21 cellular contexts compared by ENCODE assay signal in genomic region chr17:44931376-44931775, GRCh38. TPM values are rescaled to one million over a fixed set of nuclear protein-coding genes. Genes with fewer than 3 reads are reported as not detected.
"Had no signal": no experiment of that assay in that cellular context is flagged by ENCODE, and none has a peak within 500 bp of the region (broad histone marks: within the 10 kb centered on the region; RNA-seq: fewer than 3 reads in every experiment).

No MANE protein-coding gene starts in this region.

- DNase-seq: activated CD4-positive, alpha-beta memory T cell treated with anti-CD3 and anti-CD28 coated beads for 36 hours; activated CD4-positive, alpha-beta T cell treated with anti-CD3 and anti-CD28 coated beads for 4 hours; activated naive CD4-positive, alpha-beta T cell treated with anti-CD3 and anti-CD28 coated beads for 36 hours; activated T-cell treated with anti-CD3 and anti-CD28 coated beads for 4 hours; dermis blood vessel endothelial cell; effector memory CD4-positive, alpha-beta T cell; hippocampal formation; islet precursor cell; ovary; stimulated activated CD4-positive, alpha-beta T cell treated with anti-CD3 and anti-CD28 coated beads, Interleukin-4, amount 100 ng/mL, for 24 hours; testis had no signal

- H3K9me3 ChIP-seq: ovary, right lobe of liver, SJSA1, testis had no signal

- ATAC-seq: left lobe of liver; right lobe of liver; stimulated activated effector memory CD8-positive, alpha-beta T cell treated with anti-CD3 and anti-CD28 coated beads, Interleukin-12 subunit alpha, Interleukin-12 subunit beta, amount 100 ng/mL, for 72 hours had no signal

- H3K4me1 ChIP-seq: neural progenitor cell, right lobe of liver, SJSA1, testis had no signal

- H3K27ac Mint-ChIP-seq: activated CD4-positive, alpha-beta memory T cell treated with anti-CD3 and anti-CD28 coated beads for 36 hours; activated naive CD4-positive, alpha-beta T cell treated with anti-CD3 and anti-CD28 coated beads for 36 hours; activated T-helper 1 cell treated with anti-CD3 and anti-CD28 coated beads, Interleukin-12 subunit alpha, Interleukin-12 subunit beta, Interleukin-2, Interleukin-4 antibody, amounts not matched to agents 30 ng/mL and 10 ng/mL and 1 ng/mL, durations not matched to agents 14 hours and 24 hours and 36 hours; neural progenitor cell; stimulated activated effector memory CD8-positive, alpha-beta T cell treated with anti-CD3 and anti-CD28 coated beads, Interleukin-12 subunit alpha, Interleukin-12 subunit beta, amount 100 ng/mL, for 72 hours; type B pancreatic cell had no signal

- H3K4me3 ChIP-seq: neural progenitor cell, ovary, right lobe of liver, SJSA1, smooth muscle cell, testis had no signal

- H3K9ac ChIP-seq: neural progenitor cell had no signal

- H3K27ac ChIP-seq: neural progenitor cell, ovary, right lobe of liver, SJSA1, testis had no signal

- H3K27me3 ChIP-seq: neural progenitor cell, ovary, right lobe of liver, SJSA1, testis had no signal

- H3K27me3 Mint-ChIP-seq: activated CD4-positive, alpha-beta memory T cell treated with anti-CD3 and anti-CD28 coated beads for 36 hours; type B pancreatic cell had no signal

- H3K4me1 Mint-ChIP-seq: neural progenitor cell; stimulated activated effector memory CD8-positive, alpha-beta T cell treated with anti-CD3 and anti-CD28 coated beads, Interleukin-12 subunit alpha, Interleukin-12 subunit beta, amount 100 ng/mL, for 72 hours had no signal

- H3K9me3 Mint-ChIP-seq: activated CD4-positive, alpha-beta memory T cell treated with anti-CD3 and anti-CD28 coated beads for 36 hours; activated naive CD4-positive, alpha-beta T cell treated with anti-CD3 and anti-CD28 coated beads for 36 hours; activated T-helper 1 cell treated with anti-CD3 and anti-CD28 coated beads, Interleukin-12 subunit alpha, Interleukin-12 subunit beta, Interleukin-2, Interleukin-4 antibody, amounts not matched to agents 30 ng/mL and 10 ng/mL and 1 ng/mL, durations not matched to agents 14 hours and 24 hours and 36 hours; neural progenitor cell; stimulated activated effector memory CD8-positive, alpha-beta T cell treated with anti-CD3 and anti-CD28 coated beads, Interleukin-12 subunit alpha, Interleukin-12 subunit beta, amount 100 ng/mL, for 72 hours; type B pancreatic cell had no signal

- H3K36me3 ChIP-seq: neural progenitor cell, ovary, right lobe of liver had no signal

- H3K4me3 Mint-ChIP-seq: activated CD4-positive, alpha-beta memory T cell treated with anti-CD3 and anti-CD28 coated beads for 36 hours; activated naive CD4-positive, alpha-beta T cell treated with anti-CD3 and anti-CD28 coated beads for 36 hours; activated T-helper 1 cell treated with anti-CD3 and anti-CD28 coated beads, Interleukin-12 subunit alpha, Interleukin-12 subunit beta, Interleukin-2, Interleukin-4 antibody, amounts not matched to agents 30 ng/mL and 10 ng/mL and 1 ng/mL, durations not matched to agents 14 hours and 24 hours and 36 hours; neural progenitor cell; stimulated activated effector memory CD8-positive, alpha-beta T cell treated with anti-CD3 and anti-CD28 coated beads, Interleukin-12 subunit alpha, Interleukin-12 subunit beta, amount 100 ng/mL, for 72 hours; type B pancreatic cell had no signal

RNA-seq across cellular contexts. Expression of gene GFAP, which starts 16.1 kb away (rescaled TPM):
- total RNA-seq: activated CD4-positive, alpha-beta memory T cell treated with anti-CD3 and anti-CD28 coated beads for 36 hours; activated naive CD4-positive, alpha-beta T cell treated with anti-CD3 and anti-CD28 coated beads for 36 hours; activated T-helper 1 cell treated with anti-CD3 and anti-CD28 coated beads, Interleukin-12 subunit alpha, Interleukin-12 subunit beta, Interleukin-2, Interleukin-4 antibody, amounts not matched to agents 30 ng/mL and 10 ng/mL and 1 ng/mL, durations not matched to agents 14 hours and 24 hours and 36 hours; SJSA1; T-helper 2 cell treated with Interferon-gamma antibody and Interleukin-4, amounts not matched to agents 100 ng/mL and 5 ng/mL, for 36 hours had no signal

RNA-seq across cellular contexts. Expression of gene C1QL1, which starts 36.7 kb away (rescaled TPM):
- total RNA-seq: dermis blood vessel endothelial cell, mononuclear cell, smooth muscle cell had no signal
